2 cellular contexts compared by ENCODE assay signal in the genomic region with DNA sequence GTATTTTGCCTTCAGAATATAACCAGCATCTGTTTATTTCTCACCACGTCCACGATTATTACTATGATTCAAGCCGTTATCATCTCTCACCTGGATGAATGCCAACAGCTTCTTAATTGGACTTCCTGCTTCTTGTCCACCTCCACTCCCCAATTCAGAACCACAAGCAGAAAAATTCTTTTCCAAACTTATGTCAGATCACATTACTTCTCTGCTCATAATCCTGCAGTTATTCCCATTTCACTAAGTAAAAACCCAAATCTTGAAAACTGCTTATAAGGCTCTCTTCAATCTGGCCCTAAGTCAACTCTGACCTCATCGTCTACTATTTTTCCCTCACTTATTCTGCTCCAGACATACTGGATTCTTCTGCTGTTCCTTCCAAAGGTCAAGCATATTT.
TF ChIP-seq lines count a peak whose summit lies in the region.

No MANE protein-coding gene starts in this region.

TF ChIP-seq in K562, 482 proteins besides CTCF, POLR2A, EP300 and RAD21 (continues in another document):
- no peak for TF ChIP-seq MGA (IDR thresholded peaks at IDR 0.05)
- TF ChIP-seq, protein P1, sequence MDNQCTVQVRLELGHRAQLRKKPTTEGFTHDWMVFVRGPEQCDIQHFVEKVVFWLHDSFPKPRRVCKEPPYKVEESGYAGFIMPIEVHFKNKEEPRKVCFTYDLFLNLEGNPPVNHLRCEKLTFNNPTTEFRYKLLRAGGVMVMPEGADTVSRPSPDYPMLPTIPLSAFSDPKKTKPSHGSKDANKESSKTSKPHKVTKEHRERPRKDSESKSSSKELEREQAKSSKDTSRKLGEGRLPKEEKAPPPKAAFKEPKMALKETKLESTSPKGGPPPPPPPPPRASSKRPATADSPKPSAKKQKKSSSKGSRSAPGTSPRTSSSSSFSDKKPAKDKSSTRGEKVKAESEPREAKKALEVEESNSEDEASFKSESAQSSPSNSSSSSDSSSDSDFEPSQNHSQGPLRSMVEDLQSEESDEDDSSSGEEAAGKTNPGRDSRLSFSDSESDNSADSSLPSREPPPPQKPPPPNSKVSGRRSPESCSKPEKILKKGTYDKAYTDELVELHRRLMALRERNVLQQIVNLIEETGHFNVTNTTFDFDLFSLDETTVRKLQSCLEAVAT (IDR thresholded peaks at IDR 0.05): no peak
- no peak for TF ChIP-seq CHD2 (IDR thresholded peaks at IDR 0.05; ENCODE audit: low read depth, low read length)
- TF ChIP-seq BDP1 (IDR thresholded peaks at IDR 0.05; ENCODE audit: insufficient read depth, insufficient read length): no peak
- TF ChIP-seq HMG20A (CRISPR knock-in tag; conservative IDR thresholded peaks at IDR 0.05): no peak
- TF ChIP-seq ZNF512 (tag; IDR thresholded peaks at IDR 0.05): 0 out of 2 replicates have a peak, but pooled peaks have one; percentile 20
- no peak for TF ChIP-seq ERF (CRISPR knock-in tag; IDR thresholded peaks at IDR 0.05)
- TF ChIP-seq PML (IDR thresholded peaks at IDR 0.05; ENCODE audit: low read length): no peak

TF ChIP-seq in liver, 16 proteins besides CTCF, POLR2A, EP300 and RAD21:
- no peak for TF ChIP-seq TAF1 (conservative IDR thresholded peaks at IDR 0.05)
